In the genomic region with DNA sequence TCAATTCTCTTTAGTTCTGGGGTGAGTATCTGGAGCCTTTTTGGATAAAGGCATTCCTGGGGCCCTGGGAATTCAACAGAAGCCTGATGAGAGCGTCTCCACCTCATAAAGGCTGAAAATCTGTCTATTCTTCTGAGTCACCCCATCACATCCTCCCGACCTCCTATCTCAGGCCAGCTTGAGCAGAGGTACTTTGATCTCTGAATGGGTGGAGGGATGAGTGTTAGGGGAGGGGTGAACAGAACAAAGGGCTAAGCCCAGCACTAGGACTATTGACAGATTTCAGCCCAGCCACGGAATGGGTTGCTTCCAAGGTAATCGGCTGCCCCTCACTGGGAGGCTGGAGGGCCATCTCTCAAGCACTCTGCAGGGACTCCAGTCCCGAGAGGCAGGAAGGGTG, we compare ENCODE assay signal across 14 cellular contexts. TPM values are rescaled to one million over a fixed set of nuclear protein-coding genes. Genes with fewer than 3 reads are reported as not detected.
DNase-seq lines count a peak whose midpoint lies in the region; ATAC-seq, FAIRE-seq and TF ChIP-seq lines count a peak whose summit lies in the region.
"Had no signal": no experiment of that assay in that cellular context is flagged by ENCODE, and none has a peak within 500 bp of the region (broad histone marks: within the 10 kb centered on the region; RNA-seq: fewer than 3 reads in every experiment).

No MANE protein-coding gene starts in this region.

- H3K79me2 ChIP-seq in astrocyte (ENCODE audit: insufficient read depth, low read length): no peaks in the 10 kb centered on the region

- no TSS peak for BruUV-seq in Caco-2 (replicated peaks; lab: Mats Ljungman, UMichigan)

- intact Hi-C loops in Caco-2 (cut with micrococcal nuclease; ENCODE audit: unreplicated experiment): loop anchor here (1.0 kb wide), 3 partner anchors 10 to 38 kb away; no protein-coding TSS in a partner anchor

- peak; percentile 83 to 85 for DNase-seq in Caco-2
- DNase-seq in astrocyte (ENCODE audit: low read depth): no peak
- DNase-seq in NCI-H2107 treated with DMSO at 0.1 percent for 48 hours (lab: John Stamatoyannopoulos, UW; ENCODE audit: unreplicated experiment): no peak
- DNase-seq in NCI-H1417 (lab: John Stamatoyannopoulos, UW): no peak
- DNase-seq: activated CD4-positive, alpha-beta T cell treated with anti-CD3 and anti-CD28 coated beads, Interleukin-2, amount 10 ng/mL, durations not matched to agents 7 days and 5 days; activated naive CD4-positive, alpha-beta T cell; naive thymus-derived CD4-positive, alpha-beta T cell; NCI-H187 treated with DMSO at 0.1 percent for 48 hours had no signal

- CTCF ChIA-PET in Caco-2 (lab: Charles Lee): interaction anchor here (0.6 to 1.9 kb wide), 7 partner anchors 10 to 157 kb away, joined by 3 to 10 read pairs (median 4); a partner anchor contains a TSS

- no peak for FAIRE-seq in astrocyte (lab: Jason Lieb, UNC)

- 13% methylated on average over 5 of the region's 5 CpGs for WGBS in HUES64

- H3K27me3 Mint-ChIP-seq in Caco-2 (ENCODE audit: insufficient read depth, unreplicated experiment) (no peaks in the 10 kb centered on the region), astrocyte (ENCODE audit: low read depth, unreplicated experiment) (peaks cover 22% of the 10 kb centered on the region), nephron (ENCODE audit: low read depth) (peaks cover 18% of the 10 kb centered on the region)
- H3K27me3 Mint-ChIP-seq: naive thymus-derived CD4-positive, alpha-beta T cell had no signal

- H3K9me3 Mint-ChIP-seq in Caco-2 (ENCODE audit: unreplicated experiment) (no peaks in the 10 kb centered on the region), astrocyte (ENCODE audit: unreplicated experiment) (no peaks in the 10 kb centered on the region), nephron (no peaks in the 10 kb centered on the region)
- H3K9me3 Mint-ChIP-seq: activated CD4-positive, alpha-beta T cell treated with anti-CD3 and anti-CD28 coated beads, Interleukin-2, amount 10 ng/mL, durations not matched to agents 7 days and 5 days; naive thymus-derived CD4-positive, alpha-beta T cell had no signal

- H3K36me3 ChIP-seq in Caco-2 (ENCODE audit: control insufficient read depth, insufficient read depth, low read length) (no peaks in the 10 kb centered on the region), HUES64 (ENCODE audit: insufficient read depth, low read length) (no peaks in the 10 kb centered on the region), astrocyte (ENCODE audit: insufficient read depth, low read length) (no peaks in the 10 kb centered on the region)
- H3K36me3 ChIP-seq: esophagus muscularis mucosa had no signal

- H3K4me3 ChIP-seq in Caco-2 (ENCODE audit: low read depth, low read length) (no peak overlapping the region), HUES64 (ENCODE audit: low read length) (no peak overlapping the region), astrocyte (ENCODE audit: insufficient read depth, low read depth, low read length) (no peak overlapping the region)
- H3K4me3 ChIP-seq: esophagus muscularis mucosa had no signal

- H3K9ac ChIP-seq in HUES64 (ENCODE audit: low read depth, low read length): no peak overlapping the region
- no peak overlapping the region for H3K9ac ChIP-seq in astrocyte (ENCODE audit: low read length)

- ATAC-seq in HG02759 (IDR thresholded peaks at IDR 0.05; ENCODE audit: unreplicated experiment): no peak
- no peak for ATAC-seq in HG02610 (IDR thresholded peaks at IDR 0.05; ENCODE audit: unreplicated experiment)

- peaks cover 66% of the 10 kb centered on the region for H3K4me1 ChIP-seq in Caco-2
- peaks cover 23% of the 10 kb centered on the region; the same call in 1 of the 2 replicates for H3K4me1 ChIP-seq in HUES64 (ENCODE audit: insufficient read depth, low read length)
- H3K4me1 ChIP-seq in astrocyte (ENCODE audit: insufficient read depth, low read length): peaks cover 14% of the 10 kb centered on the region

- POLR2A ChIA-PET in Caco-2 (lab: Charles Lee): no interaction called here

- H3K4me3 Mint-ChIP-seq in Caco-2 (ENCODE audit: unreplicated experiment) (peak overlapping the region; percentile 65), astrocyte (ENCODE audit: unreplicated experiment) (no peak overlapping the region), nephron (peak overlapping the region in 2 of 3 experiments; percentile 28 to 72)
- H3K4me3 Mint-ChIP-seq: activated CD4-positive, alpha-beta T cell treated with anti-CD3 and anti-CD28 coated beads, Interleukin-2, amount 10 ng/mL, durations not matched to agents 7 days and 5 days; naive thymus-derived CD4-positive, alpha-beta T cell had no signal

- no peaks in the 10 kb centered on the region for H3K27me3 ChIP-seq in Caco-2 (replicated peaks; ENCODE audit: control insufficient read depth, insufficient read depth, low read length)
- H3K27me3 ChIP-seq in HUES64 (ENCODE audit: insufficient read depth, low read length): no peaks in the 10 kb centered on the region
- H3K27me3 ChIP-seq in astrocyte (ENCODE audit: insufficient read depth, low read length): no peaks in the 10 kb centered on the region

- TF ChIP-seq CTCF in Caco-2 (IDR thresholded peaks at IDR 0.05; ENCODE audit: insufficient read depth in 1 of 2, low read depth in 1 of 2, low read length in 1 of 2, severe bottlenecking in 1 of 2, unreplicated experiment in 1 of 2) (no peak), astrocyte (IDR thresholded peaks at IDR 0.05; ENCODE audit: insufficient read depth, low read depth, low read length) (no peak), nephron (IDR thresholded peaks at IDR 0.05; ENCODE audit: unreplicated experiment in 3 of 3) (no peak)

- H3K36me3 Mint-ChIP-seq in Caco-2 (ENCODE audit: insufficient read depth, unreplicated experiment) (peaks cover 68% of the 10 kb centered on the region), astrocyte (ENCODE audit: low read depth, unreplicated experiment) (no peaks in the 10 kb centered on the region), nephron (ENCODE audit: low read depth) (no peaks in the 10 kb centered on the region)
- H3K36me3 Mint-ChIP-seq: naive thymus-derived CD4-positive, alpha-beta T cell had no signal

- peak overlapping the region; percentile 95 for H3K27ac Mint-ChIP-seq in Caco-2 (ENCODE audit: unreplicated experiment)
- peak overlapping the region; percentile 75 for H3K27ac Mint-ChIP-seq in astrocyte (ENCODE audit: unreplicated experiment)
- peak overlapping the region; percentile 27 to 69 (median 48) for H3K27ac Mint-ChIP-seq in nephron
- H3K27ac Mint-ChIP-seq: activated CD4-positive, alpha-beta T cell treated with anti-CD3 and anti-CD28 coated beads, Interleukin-2, amount 10 ng/mL, durations not matched to agents 7 days and 5 days; naive thymus-derived CD4-positive, alpha-beta T cell had no signal

- H4K20me1 ChIP-seq in astrocyte (ENCODE audit: insufficient read depth, low read length): no peaks in the 10 kb centered on the region

- H3K4me1 Mint-ChIP-seq in Caco-2 (ENCODE audit: low read depth, unreplicated experiment) (peaks cover 64% of the 10 kb centered on the region), astrocyte (ENCODE audit: low read depth, unreplicated experiment) (peaks cover 20% of the 10 kb centered on the region), nephron (peaks cover 52% of the 10 kb centered on the region)
- H3K4me1 Mint-ChIP-seq: activated CD4-positive, alpha-beta T cell treated with anti-CD3 and anti-CD28 coated beads, Interleukin-2, amount 10 ng/mL, durations not matched to agents 7 days and 5 days had no signal

- H3K4me2 ChIP-seq in astrocyte (ENCODE audit: low read length): peak overlapping the region; percentile 61

- H3K27ac ChIP-seq in HUES64 (ENCODE audit: low read depth, low read length) (peak overlapping the region; percentile 32; the same call in 1 of the 2 replicates), astrocyte (ENCODE audit: low read depth, low read length) (no peak overlapping the region)
- H3K27ac ChIP-seq: C4-2B, esophagus muscularis mucosa had no signal

- H2AFZ ChIP-seq in astrocyte (ENCODE audit: low read depth, low read length): peak overlapping the region; percentile 3

- H3K9me3 ChIP-seq in Caco-2 (no peaks in the 10 kb centered on the region), HUES64 (ENCODE audit: insufficient read depth, low read depth, low read length) (no peaks in the 10 kb centered on the region), astrocyte (ENCODE audit: insufficient read depth, low read depth, low read length) (no peaks in the 10 kb centered on the region)
- H3K9me3 ChIP-seq: esophagus muscularis mucosa had no signal

RNA-seq across cellular contexts. Expression of a gene that starts 2.5 kb away (rescaled TPM):
- total RNA-seq in Caco-2 (2022) (19.7 and 25.9 TPM in 2 replicates), astrocyte (not detected in 2 replicates)
- not detected for polyA plus RNA-seq in HUES64 (2013, experiment 1 of 2)
- polyA plus RNA-seq in HUES64 (2013, experiment 2 of 2): not detected
- total RNA-seq: activated CD4-positive, alpha-beta T cell treated with anti-CD3 and anti-CD28 coated beads, Interleukin-2, amount 10 ng/mL, durations not matched to agents 7 days and 5 days; esophagus muscularis mucosa; naive thymus-derived CD4-positive, alpha-beta T cell had no signal
- polyA plus RNA-seq: naive thymus-derived CD4-positive, alpha-beta T cell had no signal

RNA-seq across cellular contexts. Expression of a gene that starts 8.4 kb away (rescaled TPM):
- total RNA-seq in Caco-2 (2022) (199 and 235 TPM in 2 replicates), astrocyte (0.20 and 0.34 TPM in 2 replicates)
- 1.2 TPM for polyA plus RNA-seq in HUES64 (2013, experiment 1 of 2)
- 0.70 TPM for polyA plus RNA-seq in HUES64 (2013, experiment 2 of 2)
- total RNA-seq: activated CD4-positive, alpha-beta T cell treated with anti-CD3 and anti-CD28 coated beads, Interleukin-2, amount 10 ng/mL, durations not matched to agents 7 days and 5 days had no signal
- polyA plus RNA-seq: naive thymus-derived CD4-positive, alpha-beta T cell had no signal

RNA-seq across cellular contexts. Expression of a gene that starts 50.6 kb away (rescaled TPM):
- 46.0 and 50.4 TPM in 2 replicates for total RNA-seq in Caco-2 (2022)
- polyA plus RNA-seq in HUES64 (2013, experiment 1 of 2): 2.7 TPM
- polyA plus RNA-seq in HUES64 (2013, experiment 2 of 2): 3.2 TPM
- total RNA-seq in astrocyte: 2.2 and 5.7 TPM in 2 replicates
- total RNA-seq: activated CD4-positive, alpha-beta T cell treated with anti-CD3 and anti-CD28 coated beads, Interleukin-2, amount 10 ng/mL, durations not matched to agents 7 days and 5 days had no signal
- polyA plus RNA-seq: naive thymus-derived CD4-positive, alpha-beta T cell had no signal

RNA-seq across cellular contexts. Expression of a gene that starts 51.4 kb away (rescaled TPM):
- total RNA-seq in Caco-2 (2022): not detected in 2 replicates
- not detected for polyA plus RNA-seq in HUES64 (2013, experiment 1 of 2)
- not detected for polyA plus RNA-seq in HUES64 (2013, experiment 2 of 2)
- total RNA-seq in astrocyte: not detected in 2 replicates
- polyA plus RNA-seq: naive thymus-derived CD4-positive, alpha-beta T cell had no signal

Comparison
In these comparisons a context has a peak if more than half of its experiments do, and no peak if none do; other contexts are left out.
1. DNase-seq: peak in Caco-2 (2 of 2); none in astrocyte (single experiment), NCI-H2107 treated with DMSO at 0.1 percent for 48 hours (single experiment) and NCI-H1417 (0 of 3).
2. RNA of a gene that starts 2.5 kb away (total RNA-seq): 19.7 to 25.9 TPM in Caco-2; not detected in astrocyte; every median in the first group is over 10 times any median in the second.
3. RNA of a gene that starts 8.4 kb away (total RNA-seq): 199 to 235 TPM in Caco-2; 0.20 to 0.34 TPM in astrocyte; every median in the first group is over 100 times any median in the second.
4. Peak in every context shown above with its lines, with median percentiles within 50 percentile points of each other: H3K27ac Mint-ChIP-seq.